Comparison of ENCODE assay signal across 8 cellular contexts in genomic region chr6:116561377-116562018, GRCh38. TPM values are rescaled to one million over a fixed set of nuclear protein-coding genes. Genes with fewer than 3 reads are reported as not detected.
A peak's percentile ranks its signal among the peaks of the same experiment; 100 is the strongest.
DNase-seq lines count a peak whose midpoint lies in the region; ATAC-seq, FAIRE-seq and TF ChIP-seq lines count a peak whose summit lies in the region.

No MANE protein-coding gene starts in this region.

- POLR2A ChIA-PET in HEK293T (lab: Yijun Ruan, JAX) (interaction anchor here (1.0 to 1.9 kb wide), 4 partner anchors 9 to 50 kb away, joined by 3 to 5 read pairs (median 4); partner anchors contain the start of genes CALHM5 and RWDD1), MCF 10A (lab: Yijun Ruan, JAX) (interaction anchor here (0.5 to 2.8 kb wide), 7 partner anchors 10 to 460 kb away, joined by 3 to 20 read pairs (median 4); partner anchors contain the start of genes RWDD1 and TSPYL1)

- BruUV-seq in MCF 10A (replicated peaks; lab: Mats Ljungman, UMichigan): no TSS peak

- H3K27ac Mint-ChIP-seq in MCF 10A (ENCODE audit: low read depth, unreplicated experiment): no peak overlapping the region

- H3K4me1 Mint-ChIP-seq in MCF 10A (ENCODE audit: insufficient read depth, unreplicated experiment): peaks cover 6% of the 10 kb centered on the region

- ATAC-seq in HG02571 (IDR thresholded peaks at IDR 0.05; ENCODE audit: unreplicated experiment): no peak

- intact Hi-C loops in MCF 10A (cut with micrococcal nuclease): loop anchor here (1.0 kb wide), 4 partner anchors 25 to 344 kb away; no protein-coding TSS in a partner anchor

- H3K9me3 Mint-ChIP-seq in MCF 10A (ENCODE audit: unreplicated experiment): no peaks in the 10 kb centered on the region

- no peak overlapping the region for H3K4me3 Mint-ChIP-seq in MCF 10A (ENCODE audit: unreplicated experiment)

- no peaks in the 10 kb centered on the region for H3K36me3 Mint-ChIP-seq in MCF 10A (ENCODE audit: insufficient read depth, unreplicated experiment)

- no peaks in the 10 kb centered on the region for H3K27me3 Mint-ChIP-seq in MCF 10A (ENCODE audit: insufficient read depth, unreplicated experiment)

- FAIRE-seq in TTC549 (lab: Jason Lieb, UNC): peak; percentile 60

- peak; percentile 81 for TF ChIP-seq CTCF in MCF 10A (IDR thresholded peaks at IDR 0.05; ENCODE audit: unreplicated experiment)

- peak; percentile 74 for DNase-seq in EL
- peak; percentile 73 for DNase-seq in HEK293T (ENCODE audit: extremely low spot score)
- DNase-seq in NCI-H146 (lab: John Stamatoyannopoulos, UW): peak; percentile 50
- DNase-seq in MCF 10A (ENCODE audit: unreplicated experiment): peak; percentile 75
- peak; percentile 69 for DNase-seq in iris pigment epithelial cell (ENCODE audit: low read depth)
- peak; percentile 21 to 41 for DNase-seq in stimulated activated CD4-positive, alpha-beta T cell treated with anti-CD3 and anti-CD28 coated beads, Interleukin-15, amount 100 ng/mL, for 1 hour (ENCODE audit: low read depth in 1 of 2, low spot score in 1 of 2)

- CTCF ChIA-PET in HEK293T (lab: Yijun Ruan, JAX): interaction anchor here (0.6 to 1.7 kb wide), 16 partner anchors 9 to 654 kb away, joined by 3 to 17 read pairs (median 4); partner anchors contain the start of genes CALHM5, RWDD1 and TSPYL4
- CTCF ChIA-PET in MCF 10A (lab: Yijun Ruan, JAX): interaction anchor here (0.5 to 9.5 kb wide), 51 partner anchors 8 to 1606 kb away, joined by 3 to 155 read pairs (median 4); partner anchors contain the start of genes CALHM4, RSPH4A, RWDD1 and TRAPPC3L

TF ChIP-seq in HEK293T, 16 proteins besides CTCF, POLR2A, EP300 and RAD21:
- TF ChIP-seq PKNOX1 (IDR thresholded peaks at IDR 0.05) (0 out of 2 replicates have a peak, but pooled peaks have one; percentile 13), LEF1 (IDR thresholded peaks at IDR 0.05; ENCODE audit: borderline replicate concordance) (no peak)
TF ChIP-seq in HEK293T: peak in this region for 1.

RNA-seq across cellular contexts. Expression of gene CALHM4, which starts 7.9 kb away (rescaled TPM):
- total RNA-seq in MCF 10A (2022): not detected in 2 replicates

RNA-seq across cellular contexts. Expression of gene RWDD1, which starts 9.8 kb away (rescaled TPM):
- 41.6 and 57.2 TPM in 2 replicates for total RNA-seq in MCF 10A (2022)

RNA-seq across cellular contexts. Expression of gene TRAPPC3L, which starts 16.0 kb away (rescaled TPM):
- total RNA-seq in MCF 10A (2022): not detected in 2 replicates

RNA-seq across cellular contexts. Expression of gene CALHM5, which starts 50.1 kb away (rescaled TPM):
- not detected in 2 replicates for total RNA-seq in MCF 10A (2022)

RNA-seq across cellular contexts. Expression of gene RSPH4A, which starts 54.8 kb away (rescaled TPM):
- total RNA-seq in MCF 10A (2022): not detected in 2 replicates
